Comparison of ENCODE assay signal across 8 cellular contexts in the genomic region with DNA sequence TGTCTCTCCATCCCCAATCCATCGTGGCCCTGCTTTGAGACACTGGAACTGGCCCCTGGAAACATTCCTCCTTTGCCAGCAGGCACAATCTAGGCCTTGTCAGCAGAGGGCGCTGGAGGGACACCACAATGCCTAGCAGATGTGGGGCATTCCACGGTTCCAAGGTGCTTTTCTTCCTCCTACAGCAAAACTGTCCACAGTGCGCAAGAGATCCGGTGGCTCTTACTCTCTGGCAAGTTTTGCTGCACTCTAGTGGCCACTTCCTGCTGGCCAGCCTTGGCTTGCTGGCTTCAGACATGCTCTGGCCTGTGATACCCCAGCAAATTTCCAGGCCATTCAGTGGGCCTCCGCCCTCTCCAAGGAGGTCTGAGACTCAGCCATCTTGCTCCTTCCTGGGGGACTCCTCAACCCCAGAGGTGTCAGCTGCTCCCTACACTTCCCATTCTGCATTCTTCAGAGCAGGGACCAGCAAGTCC. TPM values are rescaled to one million over a fixed set of nuclear protein-coding genes. Genes with fewer than 3 reads are reported as not detected.
DNase-seq lines count a peak whose midpoint lies in the region; ATAC-seq and TF ChIP-seq lines count a peak whose summit lies in the region.

No MANE protein-coding gene starts in this region.

- no peak for ATAC-seq in HG03439 (IDR thresholded peaks at IDR 0.05; ENCODE audit: unreplicated experiment)

- no peak overlapping the region for H3K27ac ChIP-seq in liver (ENCODE audit: low read depth in 1 of 2, low read length in 2 of 2)

- peak; percentile 98 to 99 for TF ChIP-seq RAD21 in liver (IDR thresholded peaks at IDR 0.05)

- no peaks in the 10 kb centered on the region for H3K9me3 ChIP-seq in liver (ENCODE audit: control insufficient read depth in 4 of 4, low read length in 3 of 4)

- DNase-seq in DMS53 (lab: John Stamatoyannopoulos, UW) (peak; percentile 99), HS-27A (ENCODE audit: low read depth) (peak; percentile 86), NCI-H82 (lab: John Stamatoyannopoulos, UW) (peak; percentile 94), dermis blood vessel endothelial cell (peak; percentile 98)
- peak; percentile 84 for DNase-seq in activated CD4-positive, alpha-beta T cell treated with anti-CD3 and anti-CD28 coated beads, Interleukin-2, amount 50 U/mL, for 1 hour
- DNase-seq in stimulated activated CD4-positive, alpha-beta T cell treated with anti-CD3 and anti-CD28 coated beads, TNF-alpha, amount 100 ng/mL, for 4 hours (ENCODE audit: low read depth in 3 of 3): peak; percentile 63 to 74 (median 68)

- WGBS in liver: 20% methylated on average over 6 of the region's 6 CpGs

- H3K9ac ChIP-seq in liver (ENCODE audit: low read depth in 1 of 2, low read length in 2 of 2): no peak overlapping the region

- TF ChIP-seq CTCF in liver (IDR thresholded peaks at IDR 0.05; ENCODE audit: low read depth, low read length, missing input control): peak; percentile 95

- H3K27me3 ChIP-seq in liver (ENCODE audit: control insufficient read depth in 4 of 4, insufficient read depth in 4 of 4, low read length in 3 of 4): no peaks in the 10 kb centered on the region

- peaks cover 17 to 77% (median 50%) of the 10 kb centered on the region in 4 donors for H3K36me3 ChIP-seq in liver (ENCODE audit: control insufficient read depth in 4 of 4, insufficient read depth in 3 of 4, low read depth in 1 of 4, low read length in 3 of 4)

- H3K4me3 ChIP-seq in liver (ENCODE audit: low read depth in 1 of 3, low read length in 3 of 3): no peak overlapping the region

- no peaks in the 10 kb centered on the region for H3K4me1 ChIP-seq in liver (ENCODE audit: control insufficient read depth in 4 of 4, insufficient read depth in 4 of 4, low read length in 3 of 4)

TF ChIP-seq in liver, 16 proteins besides CTCF, POLR2A, EP300 and RAD21:
- TF ChIP-seq GABPA (IDR thresholded peaks at IDR 0.05 in 1 of 2, conservative IDR thresholded peaks at IDR 0.05 in 1 of 2): peak in 1 of 2 donors; percentile 33
- no peak for TF ChIP-seq FOXA2 (IDR thresholded peaks at IDR 0.05)
- TF ChIP-seq FOXA1 (IDR thresholded peaks at IDR 0.05): no peak
- peak; percentile 71 for TF ChIP-seq NR2F2 (IDR thresholded peaks at IDR 0.05)
- TF ChIP-seq EGR1 (IDR thresholded peaks at IDR 0.05; ENCODE audit: low read depth in 2 of 2): no peak
- TF ChIP-seq JUND (IDR thresholded peaks at IDR 0.05): peak in 1 of 2 donors; percentile 66
- TF ChIP-seq YY1 (IDR thresholded peaks at IDR 0.05): no peak
- TF ChIP-seq, protein P1, sequence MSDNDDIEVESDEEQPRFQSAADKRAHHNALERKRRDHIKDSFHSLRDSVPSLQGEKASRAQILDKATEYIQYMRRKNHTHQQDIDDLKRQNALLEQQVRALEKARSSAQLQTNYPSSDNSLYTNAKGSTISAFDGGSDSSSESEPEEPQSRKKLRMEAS (IDR thresholded peaks at IDR 0.05): no peak
- peak in 1 of 2 donors; percentile 79 for TF ChIP-seq RXRA (IDR thresholded peaks at IDR 0.05)
- TF ChIP-seq, protein P2, sequence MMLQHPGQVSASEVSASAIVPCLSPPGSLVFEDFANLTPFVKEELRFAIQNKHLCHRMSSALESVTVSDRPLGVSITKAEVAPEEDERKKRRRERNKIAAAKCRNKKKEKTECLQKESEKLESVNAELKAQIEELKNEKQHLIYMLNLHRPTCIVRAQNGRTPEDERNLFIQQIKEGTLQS (IDR thresholded peaks at IDR 0.05): no peak
- no peak for TF ChIP-seq REST (IDR thresholded peaks at IDR 0.05)
- TF ChIP-seq, protein P3, sequence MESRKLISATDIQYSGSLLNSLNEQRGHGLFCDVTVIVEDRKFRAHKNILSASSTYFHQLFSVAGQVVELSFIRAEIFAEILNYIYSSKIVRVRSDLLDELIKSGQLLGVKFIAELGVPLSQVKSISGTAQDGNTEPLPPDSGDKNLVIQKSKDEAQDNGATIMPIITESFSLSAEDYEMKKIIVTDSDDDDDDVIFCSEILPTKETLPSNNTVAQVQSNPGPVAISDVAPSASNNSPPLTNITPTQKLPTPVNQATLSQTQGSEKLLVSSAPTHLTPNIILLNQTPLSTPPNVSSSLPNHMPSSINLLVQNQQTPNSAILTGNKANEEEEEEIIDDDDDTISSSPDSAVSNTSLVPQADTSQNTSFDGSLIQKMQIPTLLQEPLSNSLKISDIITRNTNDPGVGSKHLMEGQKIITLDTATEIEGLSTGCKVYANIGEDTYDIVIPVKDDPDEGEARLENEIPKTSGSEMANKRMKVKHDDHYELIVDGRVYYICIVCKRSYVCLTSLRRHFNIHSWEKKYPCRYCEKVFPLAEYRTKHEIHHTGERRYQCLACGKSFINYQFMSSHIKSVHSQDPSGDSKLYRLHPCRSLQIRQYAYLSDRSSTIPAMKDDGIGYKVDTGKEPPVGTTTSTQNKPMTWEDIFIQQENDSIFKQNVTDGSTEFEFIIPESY (IDR thresholded peaks at IDR 0.05): no peak
- TF ChIP-seq SP1 (IDR thresholded peaks at IDR 0.05): peak; percentile 51
- no peak for TF ChIP-seq TAF1 (conservative IDR thresholded peaks at IDR 0.05)
- TF ChIP-seq HNF4G (IDR thresholded peaks at IDR 0.05): peak; percentile 29
- TF ChIP-seq HNF4A (conservative IDR thresholded peaks at IDR 0.05): peak; percentile 66 to 80
TF ChIP-seq in liver: peak in this region for 7.

RNA-seq across cellular contexts. Expression of gene RBM4B, which starts 17.1 kb away (rescaled TPM):
- 24.2 and 28.4 TPM in 2 replicates for total RNA-seq in dermis blood vessel endothelial cell
- 10 to 100 TPM; 12.3 to 13.8 TPM for total RNA-seq in liver
- 1 to 10 TPM; 7.1 to 8.8 TPM for polyA plus RNA-seq in liver

RNA-seq across cellular contexts. Expression of gene SPTBN2, which starts 34.2 kb away (rescaled TPM):
- total RNA-seq in dermis blood vessel endothelial cell (36.8 and 50.4 TPM in 2 replicates), liver (100 to 1,000 TPM in 1 of 2 donors, 1 to 10 TPM in 1; 9.6 to 103 TPM)
- polyA plus RNA-seq in liver: 10 to 100 TPM; 12.2 to 33.1 TPM

RNA-seq across cellular contexts. Expression of gene RBM4, which starts 56.3 kb away (rescaled TPM):
- total RNA-seq in dermis blood vessel endothelial cell (125 and 157 TPM in 2 replicates), liver (10 to 100 TPM; 43.3 to 59.2 TPM)
- 10 to 100 TPM; 36.9 to 49.4 TPM for polyA plus RNA-seq in liver
